Comparison of ENCODE assay signal across 15 cellular contexts in genomic region chr5:95007953-95008596, GRCh38.
DNase-seq lines count a peak whose midpoint lies in the region; ATAC-seq, FAIRE-seq and TF ChIP-seq lines count a peak whose summit lies in the region.
"Had no signal": no experiment of that assay in that cellular context is flagged by ENCODE, and none has a peak within 500 bp of the region (broad histone marks: within the 10 kb centered on the region; RNA-seq: fewer than 3 reads in every experiment).

No MANE protein-coding gene starts in this region.

- no peaks in the 10 kb centered on the region for H3K27me3 ChIP-seq in prostate gland (replicated peaks; ENCODE audit: insufficient read depth)
- H3K27me3 ChIP-seq: vagina had no signal

- H3K36me3 ChIP-seq in prostate gland: no peaks in the 10 kb centered on the region
- H3K36me3 ChIP-seq: vagina had no signal

- ATAC-seq in GM19463 (IDR thresholded peaks at IDR 0.05; ENCODE audit: unreplicated experiment): peak; percentile 78
- ATAC-seq in HG02840 (IDR thresholded peaks at IDR 0.05; ENCODE audit: low FRiP score, unreplicated experiment): peak; percentile 68
- ATAC-seq in HG03571 (IDR thresholded peaks at IDR 0.05; ENCODE audit: unreplicated experiment): peak; percentile 56
- no peak for ATAC-seq in GM19328 (IDR thresholded peaks at IDR 0.05; ENCODE audit: unreplicated experiment)

- no peak for TF ChIP-seq POLR2A in prostate gland (IDR thresholded peaks at IDR 0.05)

- DNase-seq in GM18507 (ENCODE audit: extremely low spot score, insufficient read length, low read depth) (no peak), COLO829 (ENCODE audit: low spot score) (no peak), germinal center (ENCODE audit: low spot score) (no peak), prostate gland (ENCODE audit: low spot score) (no peak)
- DNase-seq: activated T-cell treated with anti-CD3 and anti-CD28 coated beads, Interleukin-2, amount 50 U/mL, for 48 hours; foreskin fibroblast; IMR-90; NCI-H187 treated with DMSO at 0.1 percent for 48 hours; posterior cingulate gyrus had no signal

- H3K4me1 ChIP-seq in prostate gland (replicated peaks): no peaks in the 10 kb centered on the region
- H3K4me1 ChIP-seq: vagina had no signal

- WGBS in prostate gland: 63% methylated on average over 3 of the region's 3 CpGs

- no peak overlapping the region for H3K27ac ChIP-seq in prostate gland
- H3K27ac ChIP-seq: vagina had no signal

- no peak overlapping the region for H3K4me3 ChIP-seq in prostate gland
- H3K4me3 ChIP-seq: vagina had no signal

- FAIRE-seq in GM18507 (lab: Jason Lieb, UNC): peak; percentile 90
- FAIRE-seq: astrocyte had no signal

- no peak for TF ChIP-seq CTCF in prostate gland (IDR thresholded peaks at IDR 0.05)

- intact Hi-C loops in prostate gland (cut with DNase I): no loop called here

- no peaks in the 10 kb centered on the region for H3K9me3 ChIP-seq in prostate gland
- H3K9me3 ChIP-seq: vagina had no signal
